In the genomic region with DNA sequence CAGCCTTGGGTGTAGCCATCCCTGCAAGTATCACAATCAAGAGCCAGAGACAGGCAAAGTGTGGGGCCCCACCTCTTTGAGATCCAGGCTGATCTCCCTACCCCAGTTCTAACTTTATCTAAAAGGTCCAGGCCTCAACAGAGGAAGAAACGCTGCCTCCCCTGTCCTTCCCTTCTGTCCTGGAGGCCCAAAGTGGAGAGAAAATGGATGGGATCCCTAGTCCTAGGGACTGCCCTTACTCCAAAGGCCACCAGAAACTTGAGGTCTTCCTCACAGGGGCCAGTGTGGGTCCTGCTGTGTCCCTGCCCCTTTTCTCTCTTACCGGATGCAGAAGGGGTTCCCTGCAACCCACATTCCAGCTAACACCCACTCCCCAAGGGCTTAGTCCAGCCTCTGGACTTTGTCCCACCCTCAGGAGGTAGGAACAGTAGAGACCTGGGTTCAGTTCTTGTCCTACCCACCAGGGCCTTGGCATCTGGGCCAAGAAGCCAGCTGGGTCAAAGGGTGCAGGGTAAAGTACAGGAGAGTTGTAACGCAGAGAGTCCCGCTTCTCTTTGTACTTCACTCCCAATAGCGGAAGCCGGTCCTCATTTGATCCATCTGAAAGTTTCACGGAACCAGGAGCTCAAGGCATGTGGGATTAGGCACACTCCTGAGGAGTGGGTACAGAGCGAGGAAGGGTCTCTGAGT, we compare ENCODE assay signal across 1 cellular context.
TF ChIP-seq lines count a peak whose summit lies in the region.

No MANE protein-coding gene starts in this region.

TF ChIP-seq in HepG2, 621 proteins besides CTCF, POLR2A, EP300 and RAD21 (continues in another document):
- TF ChIP-seq ZMAT3 (CRISPR knock-in tag; conservative IDR thresholded peaks at IDR 0.05) (no peak), ZNF431 (CRISPR knock-in tag; IDR thresholded peaks at IDR 0.05; ENCODE audit: borderline replicate concordance, low read depth) (no peak), RBFOX2 (IDR thresholded peaks at IDR 0.05; ENCODE audit: low read depth, low read length) (no peak; the same call in 1 of the 2 replicates), SATB2 (CRISPR knock-in tag; IDR thresholded peaks at IDR 0.05) (no peak), ZNF546 (CRISPR knock-in tag; conservative IDR thresholded peaks at IDR 0.05) (no peak; the same call in 1 of the 2 replicates), ZNF331 (CRISPR knock-in tag; IDR thresholded peaks at IDR 0.05) (0 out of 2 replicates have a peak, but pooled peaks have one; percentile 16), ELF4 (CRISPR knock-in tag; IDR thresholded peaks at IDR 0.05; ENCODE audit: borderline replicate concordance) (no peak), POLR2AphosphoS5 (IDR thresholded peaks at IDR 0.05; ENCODE audit: low read depth, low read length) (peak; percentile 39; the same call in 1 of the 2 replicates), ELF3 (CRISPR knock-in tag; IDR thresholded peaks at IDR 0.05) (no peak), CCDC6 (CRISPR knock-in tag; IDR thresholded peaks at IDR 0.05) (no peak), POLR2G (IDR thresholded peaks at IDR 0.05; ENCODE audit: low read depth, low read length) (peak; percentile 67), ZNF17 (CRISPR knock-in tag; IDR thresholded peaks at IDR 0.05) (no peak), RELA (CRISPR knock-in tag; IDR thresholded peaks at IDR 0.05) (no peak), NFE2L1 (CRISPR knock-in tag; IDR thresholded peaks at IDR 0.05; ENCODE audit: borderline replicate concordance) (no peak), KDM5A (IDR thresholded peaks at IDR 0.05; ENCODE audit: borderline replicate concordance, low read length) (no peak), NR2F6 (IDR thresholded peaks at IDR 0.05) (peak; percentile 49; the same call in 1 of the 2 replicates), NR2F6 (CRISPR knock-in tag; IDR thresholded peaks at IDR 0.05) (peak; percentile 68; the same call in 1 of the 2 replicates), ZFP90 (CRISPR knock-in tag; IDR thresholded peaks at IDR 0.05; ENCODE audit: borderline replicate concordance) (no peak), KDM2A (CRISPR knock-in tag; IDR thresholded peaks at IDR 0.05; ENCODE audit: borderline replicate concordance, low read depth) (no peak), RNF2 (conservative IDR thresholded peaks at IDR 0.05; ENCODE audit: low read depth) (no peak), RXRA (CRISPR knock-in tag; IDR thresholded peaks at IDR 0.05) (peak; percentile 65; the same call in 1 of the 2 replicates), DNMT3B (CRISPR knock-in tag; conservative IDR thresholded peaks at IDR 0.05) (no peak), TBX2 (CRISPR knock-in tag; IDR thresholded peaks at IDR 0.05; ENCODE audit: borderline replicate concordance) (peak; percentile 16; the same call in 1 of the 2 replicates), ZNF3 (CRISPR knock-in tag; IDR thresholded peaks at IDR 0.05) (no peak), PHF20 (CRISPR knock-in tag; IDR thresholded peaks at IDR 0.05) (peak; percentile 21; the same call in 1 of the 2 replicates), ZNF143 (CRISPR knock-in tag; IDR thresholded peaks at IDR 0.05) (0 out of 2 replicates have a peak, but pooled peaks have one; percentile 43), ZNF777 (CRISPR knock-in tag; IDR thresholded peaks at IDR 0.05) (0 out of 2 replicates have a peak, but pooled peaks have one; percentile 25)
- TF ChIP-seq, protein P1, sequence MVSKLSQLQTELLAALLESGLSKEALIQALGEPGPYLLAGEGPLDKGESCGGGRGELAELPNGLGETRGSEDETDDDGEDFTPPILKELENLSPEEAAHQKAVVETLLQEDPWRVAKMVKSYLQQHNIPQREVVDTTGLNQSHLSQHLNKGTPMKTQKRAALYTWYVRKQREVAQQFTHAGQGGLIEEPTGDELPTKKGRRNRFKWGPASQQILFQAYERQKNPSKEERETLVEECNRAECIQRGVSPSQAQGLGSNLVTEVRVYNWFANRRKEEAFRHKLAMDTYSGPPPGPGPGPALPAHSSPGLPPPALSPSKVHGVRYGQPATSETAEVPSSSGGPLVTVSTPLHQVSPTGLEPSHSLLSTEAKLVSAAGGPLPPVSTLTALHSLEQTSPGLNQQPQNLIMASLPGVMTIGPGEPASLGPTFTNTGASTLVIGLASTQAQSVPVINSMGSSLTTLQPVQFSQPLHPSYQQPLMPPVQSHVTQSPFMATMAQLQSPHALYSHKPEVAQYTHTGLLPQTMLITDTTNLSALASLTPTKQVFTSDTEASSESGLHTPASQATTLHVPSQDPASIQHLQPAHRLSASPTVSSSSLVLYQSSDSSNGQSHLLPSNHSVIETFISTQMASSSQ (IDR thresholded peaks at IDR 0.05; ENCODE audit: low read depth) = no peak
- TF ChIP-seq, protein P1 (CRISPR knock-in tag; IDR thresholded peaks at IDR 0.05; ENCODE audit: borderline replicate concordance) = no peak
- TF ChIP-seq, protein P2, sequence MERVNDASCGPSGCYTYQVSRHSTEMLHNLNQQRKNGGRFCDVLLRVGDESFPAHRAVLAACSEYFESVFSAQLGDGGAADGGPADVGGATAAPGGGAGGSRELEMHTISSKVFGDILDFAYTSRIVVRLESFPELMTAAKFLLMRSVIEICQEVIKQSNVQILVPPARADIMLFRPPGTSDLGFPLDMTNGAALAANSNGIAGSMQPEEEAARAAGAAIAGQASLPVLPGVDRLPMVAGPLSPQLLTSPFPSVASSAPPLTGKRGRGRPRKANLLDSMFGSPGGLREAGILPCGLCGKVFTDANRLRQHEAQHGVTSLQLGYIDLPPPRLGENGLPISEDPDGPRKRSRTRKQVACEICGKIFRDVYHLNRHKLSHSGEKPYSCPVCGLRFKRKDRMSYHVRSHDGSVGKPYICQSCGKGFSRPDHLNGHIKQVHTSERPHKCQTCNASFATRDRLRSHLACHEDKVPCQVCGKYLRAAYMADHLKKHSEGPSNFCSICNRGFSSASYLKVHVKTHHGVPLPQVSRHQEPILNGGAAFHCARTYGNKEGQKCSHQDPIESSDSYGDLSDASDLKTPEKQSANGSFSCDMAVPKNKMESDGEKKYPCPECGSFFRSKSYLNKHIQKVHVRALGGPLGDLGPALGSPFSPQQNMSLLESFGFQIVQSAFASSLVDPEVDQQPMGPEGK (CRISPR knock-in tag; IDR thresholded peaks at IDR 0.05) = peak; percentile 53; the same call in 1 of the 2 replicates
- TF ChIP-seq, protein P3, sequence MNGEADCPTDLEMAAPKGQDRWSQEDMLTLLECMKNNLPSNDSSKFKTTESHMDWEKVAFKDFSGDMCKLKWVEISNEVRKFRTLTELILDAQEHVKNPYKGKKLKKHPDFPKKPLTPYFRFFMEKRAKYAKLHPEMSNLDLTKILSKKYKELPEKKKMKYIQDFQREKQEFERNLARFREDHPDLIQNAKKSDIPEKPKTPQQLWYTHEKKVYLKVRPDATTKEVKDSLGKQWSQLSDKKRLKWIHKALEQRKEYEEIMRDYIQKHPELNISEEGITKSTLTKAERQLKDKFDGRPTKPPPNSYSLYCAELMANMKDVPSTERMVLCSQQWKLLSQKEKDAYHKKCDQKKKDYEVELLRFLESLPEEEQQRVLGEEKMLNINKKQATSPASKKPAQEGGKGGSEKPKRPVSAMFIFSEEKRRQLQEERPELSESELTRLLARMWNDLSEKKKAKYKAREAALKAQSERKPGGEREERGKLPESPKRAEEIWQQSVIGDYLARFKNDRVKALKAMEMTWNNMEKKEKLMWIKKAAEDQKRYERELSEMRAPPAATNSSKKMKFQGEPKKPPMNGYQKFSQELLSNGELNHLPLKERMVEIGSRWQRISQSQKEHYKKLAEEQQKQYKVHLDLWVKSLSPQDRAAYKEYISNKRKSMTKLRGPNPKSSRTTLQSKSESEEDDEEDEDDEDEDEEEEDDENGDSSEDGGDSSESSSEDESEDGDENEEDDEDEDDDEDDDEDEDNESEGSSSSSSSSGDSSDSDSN (CRISPR knock-in tag; IDR thresholded peaks at IDR 0.05) = peak; percentile 32; the same call in 1 of the 2 replicates
- TF ChIP-seq, protein P4, sequence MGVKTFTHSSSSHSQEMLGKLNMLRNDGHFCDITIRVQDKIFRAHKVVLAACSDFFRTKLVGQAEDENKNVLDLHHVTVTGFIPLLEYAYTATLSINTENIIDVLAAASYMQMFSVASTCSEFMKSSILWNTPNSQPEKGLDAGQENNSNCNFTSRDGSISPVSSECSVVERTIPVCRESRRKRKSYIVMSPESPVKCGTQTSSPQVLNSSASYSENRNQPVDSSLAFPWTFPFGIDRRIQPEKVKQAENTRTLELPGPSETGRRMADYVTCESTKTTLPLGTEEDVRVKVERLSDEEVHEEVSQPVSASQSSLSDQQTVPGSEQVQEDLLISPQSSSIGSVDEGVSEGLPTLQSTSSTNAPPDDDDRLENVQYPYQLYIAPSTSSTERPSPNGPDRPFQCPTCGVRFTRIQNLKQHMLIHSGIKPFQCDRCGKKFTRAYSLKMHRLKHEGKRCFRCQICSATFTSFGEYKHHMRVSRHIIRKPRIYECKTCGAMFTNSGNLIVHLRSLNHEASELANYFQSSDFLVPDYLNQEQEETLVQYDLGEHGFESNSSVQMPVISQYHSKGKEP (CRISPR knock-in tag; IDR thresholded peaks at IDR 0.05) = no peak
- TF ChIP-seq, protein P5, sequence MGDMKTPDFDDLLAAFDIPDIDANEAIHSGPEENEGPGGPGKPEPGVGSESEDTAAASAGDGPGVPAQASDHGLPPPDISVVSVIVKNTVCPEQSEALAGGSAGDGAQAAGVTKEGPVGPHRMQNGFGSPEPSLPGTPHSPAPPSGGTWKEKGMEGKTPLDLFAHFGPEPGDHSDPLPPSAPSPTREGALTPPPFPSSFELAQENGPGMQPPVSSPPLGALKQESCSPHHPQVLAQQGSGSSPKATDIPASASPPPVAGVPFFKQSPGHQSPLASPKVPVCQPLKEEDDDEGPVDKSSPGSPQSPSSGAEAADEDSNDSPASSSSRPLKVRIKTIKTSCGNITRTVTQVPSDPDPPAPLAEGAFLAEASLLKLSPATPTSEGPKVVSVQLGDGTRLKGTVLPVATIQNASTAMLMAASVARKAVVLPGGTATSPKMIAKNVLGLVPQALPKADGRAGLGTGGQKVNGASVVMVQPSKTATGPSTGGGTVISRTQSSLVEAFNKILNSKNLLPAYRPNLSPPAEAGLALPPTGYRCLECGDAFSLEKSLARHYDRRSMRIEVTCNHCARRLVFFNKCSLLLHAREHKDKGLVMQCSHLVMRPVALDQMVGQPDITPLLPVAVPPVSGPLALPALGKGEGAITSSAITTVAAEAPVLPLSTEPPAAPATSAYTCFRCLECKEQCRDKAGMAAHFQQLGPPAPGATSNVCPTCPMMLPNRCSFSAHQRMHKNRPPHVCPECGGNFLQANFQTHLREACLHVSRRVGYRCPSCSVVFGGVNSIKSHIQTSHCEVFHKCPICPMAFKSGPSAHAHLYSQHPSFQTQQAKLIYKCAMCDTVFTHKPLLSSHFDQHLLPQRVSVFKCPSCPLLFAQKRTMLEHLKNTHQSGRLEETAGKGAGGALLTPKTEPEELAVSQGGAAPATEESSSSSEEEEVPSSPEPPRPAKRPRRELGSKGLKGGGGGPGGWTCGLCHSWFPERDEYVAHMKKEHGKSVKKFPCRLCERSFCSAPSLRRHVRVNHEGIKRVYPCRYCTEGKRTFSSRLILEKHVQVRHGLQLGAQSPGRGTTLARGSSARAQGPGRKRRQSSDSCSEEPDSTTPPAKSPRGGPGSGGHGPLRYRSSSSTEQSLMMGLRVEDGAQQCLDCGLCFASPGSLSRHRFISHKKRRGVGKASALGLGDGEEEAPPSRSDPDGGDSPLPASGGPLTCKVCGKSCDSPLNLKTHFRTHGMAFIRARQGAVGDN (CRISPR knock-in tag; IDR thresholded peaks at IDR 0.05) = peak; percentile 39
- TF ChIP-seq, protein P6, sequence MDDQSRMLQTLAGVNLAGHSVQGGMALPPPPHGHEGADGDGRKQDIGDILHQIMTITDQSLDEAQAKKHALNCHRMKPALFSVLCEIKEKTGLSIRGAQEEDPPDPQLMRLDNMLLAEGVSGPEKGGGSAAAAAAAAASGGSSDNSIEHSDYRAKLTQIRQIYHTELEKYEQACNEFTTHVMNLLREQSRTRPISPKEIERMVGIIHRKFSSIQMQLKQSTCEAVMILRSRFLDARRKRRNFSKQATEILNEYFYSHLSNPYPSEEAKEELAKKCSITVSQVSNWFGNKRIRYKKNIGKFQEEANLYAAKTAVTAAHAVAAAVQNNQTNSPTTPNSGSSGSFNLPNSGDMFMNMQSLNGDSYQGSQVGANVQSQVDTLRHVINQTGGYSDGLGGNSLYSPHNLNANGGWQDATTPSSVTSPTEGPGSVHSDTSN (CRISPR knock-in tag; IDR thresholded peaks at IDR 0.05; ENCODE audit: borderline replicate concordance) = no peak
- TF ChIP-seq, protein P7, sequence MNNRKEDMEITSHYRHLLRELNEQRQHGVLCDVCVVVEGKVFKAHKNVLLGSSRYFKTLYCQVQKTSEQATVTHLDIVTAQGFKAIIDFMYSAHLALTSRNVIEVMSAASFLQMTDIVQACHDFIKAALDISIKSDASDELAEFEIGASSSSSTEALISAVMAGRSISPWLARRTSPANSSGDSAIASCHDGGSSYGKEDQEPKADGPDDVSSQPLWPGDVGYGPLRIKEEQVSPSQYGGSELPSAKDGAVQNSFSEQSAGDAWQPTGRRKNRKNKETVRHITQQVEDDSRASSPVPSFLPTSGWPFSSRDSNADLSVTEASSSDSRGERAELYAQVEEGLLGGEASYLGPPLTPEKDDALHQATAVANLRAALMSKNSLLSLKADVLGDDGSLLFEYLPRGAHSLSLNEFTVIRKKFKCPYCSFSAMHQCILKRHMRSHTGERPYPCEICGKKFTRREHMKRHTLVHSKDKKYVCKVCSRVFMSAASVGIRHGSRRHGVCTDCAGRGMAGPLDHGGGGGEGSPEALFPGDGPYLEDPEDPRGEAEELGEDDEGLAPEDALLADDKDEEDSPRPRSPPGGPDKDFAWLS (CRISPR knock-in tag; IDR thresholded peaks at IDR 0.05; ENCODE audit: borderline replicate concordance) = no peak
- TF ChIP-seq, protein P8, sequence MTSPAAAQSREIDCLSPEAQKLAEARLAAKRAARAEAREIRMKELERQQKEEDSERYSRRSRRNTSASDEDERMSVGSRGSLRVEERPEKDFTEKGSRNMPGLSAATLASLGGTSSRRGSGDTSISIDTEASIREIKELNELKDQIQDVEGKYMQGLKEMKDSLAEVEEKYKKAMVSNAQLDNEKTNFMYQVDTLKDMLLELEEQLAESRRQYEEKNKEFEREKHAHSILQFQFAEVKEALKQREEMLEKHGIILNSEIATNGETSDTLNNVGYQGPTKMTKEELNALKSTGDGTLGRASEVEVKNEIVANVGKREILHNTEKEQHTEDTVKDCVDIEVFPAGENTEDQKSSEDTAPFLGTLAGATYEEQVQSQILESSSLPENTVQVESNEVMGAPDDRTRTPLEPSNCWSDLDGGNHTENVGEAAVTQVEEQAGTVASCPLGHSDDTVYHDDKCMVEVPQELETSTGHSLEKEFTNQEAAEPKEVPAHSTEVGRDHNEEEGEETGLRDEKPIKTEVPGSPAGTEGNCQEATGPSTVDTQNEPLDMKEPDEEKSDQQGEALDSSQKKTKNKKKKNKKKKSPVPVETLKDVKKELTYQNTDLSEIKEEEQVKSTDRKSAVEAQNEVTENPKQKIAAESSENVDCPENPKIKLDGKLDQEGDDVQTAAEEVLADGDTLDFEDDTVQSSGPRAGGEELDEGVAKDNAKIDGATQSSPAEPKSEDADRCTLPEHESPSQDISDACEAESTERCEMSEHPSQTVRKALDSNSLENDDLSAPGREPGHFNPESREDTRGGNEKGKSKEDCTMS (CRISPR knock-in tag; conservative IDR thresholded peaks at IDR 0.05) = no peak
